Comparison of ENCODE assay signal across 8 cellular contexts in the genomic region with DNA sequence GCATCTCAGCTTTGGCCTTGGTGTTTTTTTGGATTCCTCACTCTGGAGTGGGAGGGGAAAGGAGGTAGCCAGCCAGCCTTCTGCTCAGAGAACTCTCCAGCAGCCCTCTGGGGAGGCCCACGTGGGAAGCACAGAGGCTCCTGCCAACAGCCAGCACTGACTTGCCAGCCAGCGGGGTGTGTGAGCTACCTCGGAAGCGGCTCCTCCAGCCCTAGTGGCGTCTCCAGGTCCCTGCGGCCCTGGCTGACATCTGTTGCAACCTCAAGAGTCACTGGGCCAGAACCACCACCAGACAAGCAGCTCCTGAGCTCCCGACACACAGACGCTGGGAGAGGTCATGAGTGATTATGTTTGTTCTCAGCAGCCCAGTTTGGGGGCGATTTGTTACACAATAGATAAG.
DNase-seq lines count a peak whose midpoint lies in the region; ATAC-seq and TF ChIP-seq lines count a peak whose summit lies in the region.

No MANE protein-coding gene starts in this region.

- H3K36me3 ChIP-seq in NT2/D1 (ENCODE audit: insufficient read depth, insufficient read length, low read length): no peaks in the 10 kb centered on the region

- no peaks in the 10 kb centered on the region for H3K9me3 ChIP-seq in NT2/D1 (ENCODE audit: insufficient read depth, low read length)

- peaks cover 2% of the 10 kb centered on the region for H3K4me1 Mint-ChIP-seq in progenitor cell of endocrine pancreas (ENCODE audit: low read depth)

- DNase-seq in ELF-1 (ENCODE audit: low read depth, low spot score): peak; percentile 81
- peak; percentile 18 for DNase-seq in NT2/D1 (ENCODE audit: low read depth, low spot score)
- peak; percentile 10 for DNase-seq in glomerular visceral epithelial cell (ENCODE audit: extremely low spot score)
- peak; percentile 17 for DNase-seq in progenitor cell of endocrine pancreas (ENCODE audit: low spot score, unreplicated experiment)
- DNase-seq in stimulated activated naive CD8-positive, alpha-beta T cell treated with anti-CD3 and anti-CD28 coated beads, Interleukin-15, Interleukin-2, amounts not matched to agents 100 U/mL and 50 U/mL, for 24 hours: no peak
- no peak for DNase-seq in NCI-H1930 (lab: John Stamatoyannopoulos, UW)
- DNase-seq in ACHN: no peak
- no peak for DNase-seq in epidermal melanocyte (ENCODE audit: insufficient read length, low spot score)

- H3K27ac Mint-ChIP-seq in progenitor cell of endocrine pancreas: no peak overlapping the region

- no peaks in the 10 kb centered on the region for H3K36me3 Mint-ChIP-seq in progenitor cell of endocrine pancreas (ENCODE audit: insufficient read depth)

- H3K9ac ChIP-seq in NT2/D1 (ENCODE audit: insufficient read length, low read depth): no peak overlapping the region

- in situ Hi-C loops in ACHN (cut with HindIII; ENCODE audit: low pct_ligation_motif_present, low pct_unique_long_range_greater_than_20kb, low sequenced_read_pairs): no loop called here

- H3K27me3 ChIP-seq in NT2/D1 (ENCODE audit: insufficient read depth, insufficient read length): no peaks in the 10 kb centered on the region

- peak; percentile 34 for TF ChIP-seq CTCF in progenitor cell of endocrine pancreas (IDR thresholded peaks at IDR 0.05; ENCODE audit: unreplicated experiment)

- no peaks in the 10 kb centered on the region for H3K27me3 Mint-ChIP-seq in progenitor cell of endocrine pancreas

- ATAC-seq in stimulated activated naive CD8-positive, alpha-beta T cell treated with anti-CD3 and anti-CD28 coated beads, Interleukin-15, Interleukin-2, amounts not matched to agents 100 U/mL and 50 U/mL, for 24 hours: no peak

- H3K4me3 Mint-ChIP-seq in progenitor cell of endocrine pancreas (ENCODE audit: low read depth): no peak overlapping the region

- peaks cover 3% of the 10 kb centered on the region for H3K9me3 Mint-ChIP-seq in progenitor cell of endocrine pancreas (ENCODE audit: low read depth)

- H3K4me3 ChIP-seq in NT2/D1 (ENCODE audit: insufficient read length, low read depth): no peak overlapping the region

- H3K4me1 ChIP-seq in NT2/D1 (ENCODE audit: insufficient read depth, insufficient read length): no peaks in the 10 kb centered on the region

Comparison
In these comparisons a context has a peak if more than half of its experiments do, and no peak if none do; other contexts are left out.
1. DNase-seq: peak in ELF-1 (single experiment), NT2/D1 (single experiment), glomerular visceral epithelial cell (single experiment) and progenitor cell of endocrine pancreas (single experiment); none in stimulated activated naive CD8-positive, alpha-beta T cell treated with anti-CD3 and anti-CD28 coated beads, Interleukin-15, Interleukin-2, amounts not matched to agents 100 U/mL and 50 U/mL, for 24 hours (single experiment), NCI-H1930 (0 of 2), ACHN (single experiment) and epidermal melanocyte (single experiment).